Comparison of ENCODE assay signal across 15 cellular contexts in genomic region chr17:73835605-73836004, GRCh38.
"Had no signal": no experiment of that assay in that cellular context is flagged by ENCODE, and none has a peak within 500 bp of the region (broad histone marks: within the 10 kb centered on the region; RNA-seq: fewer than 3 reads in every experiment).

No MANE protein-coding gene starts in this region.

- H3K9me3 ChIP-seq: colonic mucosa, gastroesophageal sphincter, heart right ventricle had no signal

- H3K27me3 ChIP-seq: colonic mucosa had no signal

- H3K27ac Mint-ChIP-seq: activated CD8-positive, alpha-beta memory T cell treated with anti-CD3 and anti-CD28 coated beads, Interleukin-2, amount 10 ng/mL, durations not matched to agents 7 days and 5 days had no signal

- DNase-seq: activated CD4-positive, alpha-beta T cell treated with anti-CD3 and anti-CD28 coated beads for 48 hours; activated CD8-positive, alpha-beta memory T cell treated with anti-CD3 and anti-CD28 coated beads, Interleukin-2, amount 10 ng/mL, durations not matched to agents 7 days and 5 days; activated naive CD4-positive, alpha-beta T cell treated with anti-CD3 and anti-CD28 coated beads, Interleukin-2, amount 50 U/mL, for 16 hours; central memory CD4-positive, alpha-beta T cell; heart right ventricle; midbrain; retina; stimulated activated CD4-positive, alpha-beta T cell treated with anti-CD3 and anti-CD28 coated beads, Interleukin-12 subunit alpha, Interleukin-12 subunit beta, amount 100 ng/mL, for 4 hours; stimulated activated CD4-positive, alpha-beta T cell treated with anti-CD3 and anti-CD28 coated beads, Interleukin-2, amount 100 ng/mL, for 24 hours; WERI-Rb-1 had no signal

- H3K27ac ChIP-seq: colonic mucosa, gastroesophageal sphincter, heart right ventricle, SK-N-MC, WERI-Rb-1 had no signal

- H3K36me3 Mint-ChIP-seq: activated CD8-positive, alpha-beta memory T cell treated with anti-CD3 and anti-CD28 coated beads, Interleukin-2, amount 10 ng/mL, durations not matched to agents 7 days and 5 days; brain had no signal

- ATAC-seq: activated CD8-positive, alpha-beta memory T cell treated with anti-CD3 and anti-CD28 coated beads, Interleukin-2, amount 10 ng/mL, durations not matched to agents 7 days and 5 days; gastroesophageal sphincter; heart right ventricle; left lobe of liver had no signal

- H3K4me3 Mint-ChIP-seq: activated CD8-positive, alpha-beta memory T cell treated with anti-CD3 and anti-CD28 coated beads, Interleukin-2, amount 10 ng/mL, durations not matched to agents 7 days and 5 days; brain had no signal
